ENCODE assay signal across 8 cellular contexts in the genomic region with DNA sequence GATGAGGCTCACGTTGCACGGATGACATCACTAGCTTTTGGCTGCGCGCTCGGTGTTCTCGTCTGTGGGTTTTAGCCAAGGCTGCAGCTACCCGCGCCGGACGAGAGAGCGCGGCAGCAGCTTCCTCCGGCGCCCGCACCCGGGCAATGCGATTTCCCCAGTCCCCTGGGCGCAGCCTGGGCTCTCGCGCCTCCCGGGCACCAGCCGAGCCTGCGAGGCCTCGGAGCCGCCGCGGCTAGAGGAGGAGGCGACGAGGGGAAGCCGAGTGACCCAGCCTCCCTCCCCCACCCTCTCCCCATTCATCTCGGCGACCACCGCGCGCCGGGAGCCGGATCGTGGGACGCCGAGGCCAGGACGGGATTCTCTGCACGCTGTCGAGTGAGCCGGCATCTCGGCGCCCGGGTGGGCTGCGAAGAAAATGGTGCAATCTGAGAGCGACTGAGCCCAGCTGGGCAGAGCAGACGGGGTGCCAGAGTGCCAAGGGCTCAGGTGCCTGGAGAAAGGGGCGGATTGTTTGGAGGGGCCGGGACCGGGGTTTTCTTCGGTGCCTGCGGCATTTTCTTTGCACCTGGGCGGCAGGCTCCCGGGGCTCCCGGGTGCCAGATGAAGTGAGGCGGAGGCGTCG. TPM values are rescaled to one million over a fixed set of nuclear protein-coding genes. Genes with fewer than 3 reads are reported as not detected.
DNase-seq lines count a peak whose midpoint lies in the region; ATAC-seq and TF ChIP-seq lines count a peak whose summit lies in the region.

No MANE protein-coding gene starts in this region.

- H3K4me3 ChIP-seq in Jurkat, Clone E6-1 (ENCODE audit: low read length) = peak overlapping the region; percentile 62
- peak overlapping the region; percentile 73 for H3K4me3 ChIP-seq in WERI-Rb-1 (ENCODE audit: low read depth, low read length)

- peak overlapping the region; percentile 72 for H3K4me3 Mint-ChIP-seq in Calu3 (ENCODE audit: low read depth, unreplicated experiment)
- H3K4me3 Mint-ChIP-seq in effector memory CD8-positive, alpha-beta T cell = peak overlapping the region; percentile 82 to 84
- H3K4me3 Mint-ChIP-seq in stimulated activated naive CD8-positive, alpha-beta T cell treated with anti-CD3 and anti-CD28 coated beads, Interleukin-15, Interleukin-2, amounts not matched to agents 100 ng/mL and 50 ng/mL, for 24 hours = peak overlapping the region; percentile 74

- intact Hi-C loops in Calu3 (cut with micrococcal nuclease; ENCODE audit: unreplicated experiment) = loop anchor here (5.0 kb wide), 3 partner anchors 90 to 580 kb away; no protein-coding TSS in a partner anchor

- DNase-seq in Calu3 (peak; percentile 35), WERI-Rb-1 (peak; percentile 53), medulla oblongata (ENCODE audit: extremely low spot score) (peak; percentile 91), NOMO-1 treated with DMSO at 0.1 percent for 48 hours (lab: John Stamatoyannopoulos, UW; ENCODE audit: unreplicated experiment) (no peak)
- DNase-seq in Jurkat, Clone E6-1 (ENCODE audit: low read depth, low spot score) = peak; percentile 33
- DNase-seq in effector memory CD8-positive, alpha-beta T cell = no peak

- H3K27ac Mint-ChIP-seq in Calu3 (ENCODE audit: unreplicated experiment) = no peak overlapping the region
- no peak overlapping the region for H3K27ac Mint-ChIP-seq in effector memory CD8-positive, alpha-beta T cell
- H3K27ac Mint-ChIP-seq in stimulated activated naive CD8-positive, alpha-beta T cell treated with anti-CD3 and anti-CD28 coated beads, Interleukin-15, Interleukin-2, amounts not matched to agents 100 ng/mL and 50 ng/mL, for 24 hours = no peak overlapping the region

- TF ChIP-seq CTCF in Calu3 (IDR thresholded peaks at IDR 0.05; ENCODE audit: unreplicated experiment) (no peak), WERI-Rb-1 (IDR thresholded peaks at IDR 0.05; ENCODE audit: low read depth, low read length) (no peak)

- H3K27me3 Mint-ChIP-seq in Calu3 (ENCODE audit: unreplicated experiment) = peaks cover 49% of the 10 kb centered on the region
- peaks cover 50 to 57% of the 10 kb centered on the region in 2 donors for H3K27me3 Mint-ChIP-seq in effector memory CD8-positive, alpha-beta T cell
- peaks cover 46% of the 10 kb centered on the region for H3K27me3 Mint-ChIP-seq in stimulated activated naive CD8-positive, alpha-beta T cell treated with anti-CD3 and anti-CD28 coated beads, Interleukin-15, Interleukin-2, amounts not matched to agents 100 ng/mL and 50 ng/mL, for 24 hours

- BruUV-seq in Calu3 (replicated peaks; lab: Mats Ljungman, UMichigan) = no TSS peak

- no peaks in the 10 kb centered on the region for H3K9me3 Mint-ChIP-seq in Calu3 (ENCODE audit: low read depth, unreplicated experiment)
- H3K9me3 Mint-ChIP-seq in effector memory CD8-positive, alpha-beta T cell = no peaks in the 10 kb centered on the region
- H3K9me3 Mint-ChIP-seq in stimulated activated naive CD8-positive, alpha-beta T cell treated with anti-CD3 and anti-CD28 coated beads, Interleukin-15, Interleukin-2, amounts not matched to agents 100 ng/mL and 50 ng/mL, for 24 hours = no peaks in the 10 kb centered on the region

- peaks cover 29% of the 10 kb centered on the region for H3K36me3 Mint-ChIP-seq in Calu3 (ENCODE audit: insufficient read depth, unreplicated experiment)
- H3K36me3 Mint-ChIP-seq in effector memory CD8-positive, alpha-beta T cell (ENCODE audit: insufficient read depth) = no peaks in the 10 kb centered on the region
- H3K36me3 Mint-ChIP-seq in stimulated activated naive CD8-positive, alpha-beta T cell treated with anti-CD3 and anti-CD28 coated beads, Interleukin-15, Interleukin-2, amounts not matched to agents 100 ng/mL and 50 ng/mL, for 24 hours (ENCODE audit: low read depth) = no peaks in the 10 kb centered on the region

- peaks cover 5% of the 10 kb centered on the region for H3K27me3 ChIP-seq in WERI-Rb-1 (ENCODE audit: insufficient read depth, low read depth, severe bottlenecking)

- H3K36me3 ChIP-seq in WERI-Rb-1 = no peaks in the 10 kb centered on the region

- CTCF ChIA-PET in Calu3 (lab: Charles Lee) = interaction anchor here (1.2 kb wide), 1 partner anchor 159 kb away, joined by 7 read pairs; no protein-coding TSS in a partner anchor

- H3K9me3 ChIP-seq in WERI-Rb-1 (ENCODE audit: severe bottlenecking) = no peaks in the 10 kb centered on the region

- H3K27ac ChIP-seq in WERI-Rb-1 = no peak overlapping the region

- peak; percentile 36 for ATAC-seq in effector memory CD8-positive, alpha-beta T cell (replicated peaks)
- ATAC-seq in HG02938 (IDR thresholded peaks at IDR 0.05; ENCODE audit: unreplicated experiment) = no peak

- H3K4me1 Mint-ChIP-seq in Calu3 (ENCODE audit: low read depth, unreplicated experiment) = peaks cover 9% of the 10 kb centered on the region
- peaks cover 19 to 24% of the 10 kb centered on the region in 2 donors for H3K4me1 Mint-ChIP-seq in effector memory CD8-positive, alpha-beta T cell (ENCODE audit: low read depth in 2 of 2)
- peaks cover 20% of the 10 kb centered on the region for H3K4me1 Mint-ChIP-seq in stimulated activated naive CD8-positive, alpha-beta T cell treated with anti-CD3 and anti-CD28 coated beads, Interleukin-15, Interleukin-2, amounts not matched to agents 100 ng/mL and 50 ng/mL, for 24 hours (ENCODE audit: low read depth)

RNA-seq across cellular contexts. Expression of gene TMEM178B, which starts 1.2 kb away (rescaled TPM):
- total RNA-seq in Calu3 (2022) = 1.5 and 4.6 TPM in 2 replicates
- polyA plus RNA-seq in Jurkat, Clone E6-1 (2012; ENCODE audit: insufficient read depth, insufficient read length) = 0.11 TPM

RNA-seq across cellular contexts. Expression of gene MRPS33, which starts 57.9 kb away (rescaled TPM):
- total RNA-seq in Calu3 (2022) = 54.6 and 60.3 TPM in 2 replicates
- polyA plus RNA-seq in Jurkat, Clone E6-1 (2012; ENCODE audit: insufficient read depth, insufficient read length) = 120 TPM

Comparison
In these comparisons a context has a peak if more than half of its experiments do, and no peak if none do; other contexts are left out.
1. DNase-seq: peak in Calu3 (single experiment), Jurkat, Clone E6-1 (single experiment), WERI-Rb-1 (single experiment) and medulla oblongata (single experiment); none in effector memory CD8-positive, alpha-beta T cell (0 of 3) and NOMO-1 treated with DMSO at 0.1 percent for 48 hours (single experiment).
2. Peak in every context shown above with its lines, with median percentiles within 50 percentile points of each other: H3K4me3 Mint-ChIP-seq.